Comparison of ENCODE assay signal across 1 cellular context in the genomic region with DNA sequence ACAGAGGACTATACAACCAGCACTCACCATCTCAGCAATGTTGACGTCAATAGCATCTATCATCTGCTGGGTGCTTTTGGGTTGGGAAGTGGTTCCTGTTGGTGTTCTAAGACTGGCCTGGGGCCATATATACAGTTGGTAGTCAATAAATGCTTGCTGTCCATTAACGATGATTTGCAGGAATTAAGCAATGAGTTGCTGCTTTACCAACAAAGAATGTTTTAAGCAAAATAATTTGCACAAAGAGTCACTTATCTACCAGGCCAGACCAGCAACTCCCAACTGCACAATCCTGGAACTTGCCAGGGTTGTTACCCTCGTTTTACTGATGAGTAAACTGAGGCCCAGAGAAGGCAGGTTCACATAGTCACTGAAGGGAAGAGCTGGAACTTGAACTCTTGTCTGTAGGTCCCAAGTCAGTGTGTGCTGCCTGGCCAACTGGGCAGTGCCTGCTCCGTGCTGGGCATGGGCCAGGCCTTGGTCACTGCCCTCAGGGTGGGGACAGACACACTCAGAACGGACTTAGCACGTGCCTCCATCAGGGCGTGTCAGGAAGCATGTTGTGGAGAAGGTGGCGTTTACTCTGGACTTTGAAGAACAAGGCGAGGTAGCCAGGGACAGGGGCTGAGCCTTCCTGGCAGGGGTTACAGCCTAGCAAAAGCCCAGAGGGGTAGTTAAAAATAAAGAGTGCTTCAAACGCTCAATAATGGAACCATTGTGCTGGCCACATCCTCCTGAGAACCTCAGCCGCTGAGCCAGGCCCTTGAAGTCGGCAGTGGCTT.
TF ChIP-seq lines count a peak whose summit lies in the region.

No MANE protein-coding gene starts in this region.

TF ChIP-seq in IMR-90, 13 proteins besides CTCF, POLR2A, EP300 and RAD21:
- TF ChIP-seq FOS (IDR thresholded peaks at IDR 0.05; ENCODE audit: low read depth, low read length) (no peak), MAZ (IDR thresholded peaks at IDR 0.05; ENCODE audit: borderline replicate concordance, low read depth, low read length) (no peak), BHLHE40 (IDR thresholded peaks at IDR 0.05; ENCODE audit: low read depth, low read length) (no peak), RFX5 (IDR thresholded peaks at IDR 0.05; ENCODE audit: low read depth, low read length) (no peak), CHD1 (IDR thresholded peaks at IDR 0.05; ENCODE audit: low read depth, low read length) (no peak), RCOR1 (IDR thresholded peaks at IDR 0.05; ENCODE audit: insufficient replicate concordance, low read length) (no peak)
- TF ChIP-seq, protein P1, sequence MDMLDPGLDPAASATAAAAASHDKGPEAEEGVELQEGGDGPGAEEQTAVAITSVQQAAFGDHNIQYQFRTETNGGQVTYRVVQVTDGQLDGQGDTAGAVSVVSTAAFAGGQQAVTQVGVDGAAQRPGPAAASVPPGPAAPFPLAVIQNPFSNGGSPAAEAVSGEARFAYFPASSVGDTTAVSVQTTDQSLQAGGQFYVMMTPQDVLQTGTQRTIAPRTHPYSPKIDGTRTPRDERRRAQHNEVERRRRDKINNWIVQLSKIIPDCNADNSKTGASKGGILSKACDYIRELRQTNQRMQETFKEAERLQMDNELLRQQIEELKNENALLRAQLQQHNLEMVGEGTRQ (IDR thresholded peaks at IDR 0.05; ENCODE audit: low read depth, low read length): no peak
